ENCODE assay signal across 29 cellular contexts in genomic region chr6:122956376-122956775, GRCh38. TPM values are rescaled to one million over a fixed set of nuclear protein-coding genes. Genes with fewer than 3 reads are reported as not detected.
DNase-seq lines count a peak whose midpoint lies in the region; ATAC-seq, FAIRE-seq and TF ChIP-seq lines count a peak whose summit lies in the region.
"Had no signal": no experiment of that assay in that cellular context is flagged by ENCODE, and none has a peak within 500 bp of the region (broad histone marks: within the 10 kb centered on the region; RNA-seq: fewer than 3 reads in every experiment).

No MANE protein-coding gene starts in this region.

- H3K9me3 ChIP-seq in H9 (ENCODE audit: control insufficient read depth, low read depth, low read length) = no peaks in the 10 kb centered on the region
- H3K9me3 ChIP-seq in GM12878 (replicated peaks; ENCODE audit: control insufficient read depth, insufficient read depth, low read length) = no peaks in the 10 kb centered on the region
- H3K9me3 ChIP-seq: SK-N-SH had no signal

- H2AFZ ChIP-seq in H9 (ENCODE audit: low read length) = no peak overlapping the region
- H2AFZ ChIP-seq in GM12878 (ENCODE audit: control insufficient read depth, low read depth, low read length) = no peak overlapping the region

- no peak overlapping the region for H2BK5ac ChIP-seq in H9 (ENCODE audit: insufficient read length, low read length)

- H4K20me1 ChIP-seq in H9 (ENCODE audit: control insufficient read depth, insufficient read depth, insufficient read length) (no peaks in the 10 kb centered on the region), GM12878 (ENCODE audit: control insufficient read depth, insufficient read depth) (no peaks in the 10 kb centered on the region)
- H4K20me1 ChIP-seq: BLaER1 treated with 17β-estradiol and CSF1 and Interleukin-3, amounts not matched to agents 10 nM and 100 nM had no signal

- FAIRE-seq in GM12878 (lab: Jason Lieb, UNC) = no peak
- FAIRE-seq: GM12891, GM19239, H54, HepG2 had no signal

- TF ChIP-seq EP300 in GM12878 (IDR thresholded peaks at IDR 0.05; ENCODE audit: borderline replicate concordance in 1 of 2, control insufficient read depth in 1 of 2, low read depth in 2 of 2, low read length in 2 of 2) = no peak

- RAD21 ChIA-PET in GM12878 (lab: Charles Lee; ENCODE audit: unreplicated experiment) = interaction anchor here (1.3 kb wide), 1 partner anchor 87 kb away, joined by 5 read pairs; no protein-coding TSS in a partner anchor

- no peak overlapping the region for H2BK12ac ChIP-seq in H9 (ENCODE audit: insufficient read length, low read depth, low read length)

- peak; percentile 3 for DNase-seq in DMS53 (lab: John Stamatoyannopoulos, UW)
- DNase-seq in DMS53 treated with DMSO at 0.1 percent for 48 hours (lab: John Stamatoyannopoulos, UW; ENCODE audit: unreplicated experiment) = no peak
- peak; percentile 34 for DNase-seq in H9
- DNase-seq in GM12878 (ENCODE audit: low read depth, low spot score) = no peak
- no peak for DNase-seq in activated T-helper 1 cell treated with anti-CD3 and anti-CD28 coated beads, Interleukin-12 subunit alpha, Interleukin-12 subunit beta, Interleukin-2, Interleukin-4 antibody, amounts not matched to agents 30 ng/mL and 10 ng/mL and 1 ng/mL, durations not matched to agents 14 hours and 24 hours and 36 hours (ENCODE audit: low spot score)
- DNase-seq in NCI-H1105 treated with DMSO at 0.1 percent for 48 hours (lab: John Stamatoyannopoulos, UW) = no peak
- no peak for DNase-seq in NCI-H510A (lab: John Stamatoyannopoulos, UW)
- no peak for DNase-seq in CD1c-positive myeloid dendritic cell (ENCODE audit: extremely low spot score)
- DNase-seq: ACHN; CD8-positive, alpha-beta T cell; DMS153; GF-D8; KG1; NCI-H1092 treated with DMSO at 0.1 percent for 48 hours; NCI-H146; NCI-H2029 treated with DMSO at 0.1 percent for 48 hours; NCI-H2171 treated with DMSO at 0.1 percent for 48 hours; NCI-H446; NCI-H69; SIG-M5; SK-N-SH; T-helper 2 cell had no signal

- in situ Hi-C loops in GM12878 (cut with MboI) = no loop called here

- H3K18ac ChIP-seq in H9 (ENCODE audit: insufficient read length, low read depth, low read length) = no peak overlapping the region

- peaks cover 9 to 26% of the 10 kb centered on the region in 2 experiments for H3K9me3 Mint-ChIP-seq in H9
- peaks cover 10% of the 10 kb centered on the region for H3K9me3 Mint-ChIP-seq in activated T-helper 1 cell treated with anti-CD3 and anti-CD28 coated beads, Interleukin-12 subunit alpha, Interleukin-12 subunit beta, Interleukin-2, Interleukin-4 antibody, amounts not matched to agents 30 ng/mL and 10 ng/mL and 1 ng/mL, durations not matched to agents 14 hours and 24 hours and 36 hours

- H3K36me3 Mint-ChIP-seq in H9 (ENCODE audit: insufficient read depth in 1 of 3, low read depth in 3 of 3) = peaks cover 0 to 14% (median 2%) of the 10 kb centered on the region in 3 experiments; a peak in 4 of 7 replicates
- no peaks in the 10 kb centered on the region for H3K36me3 Mint-ChIP-seq in activated T-helper 1 cell treated with anti-CD3 and anti-CD28 coated beads, Interleukin-12 subunit alpha, Interleukin-12 subunit beta, Interleukin-2, Interleukin-4 antibody, amounts not matched to agents 30 ng/mL and 10 ng/mL and 1 ng/mL, durations not matched to agents 14 hours and 24 hours and 36 hours (ENCODE audit: low read depth)
- H3K36me3 Mint-ChIP-seq: CD8-positive, alpha-beta T cell had no signal

- H4K5ac ChIP-seq in H9 (ENCODE audit: insufficient read length, low read depth, low read length) = no peak overlapping the region

- H3K4me2 ChIP-seq in H9 (ENCODE audit: insufficient read depth, insufficient read length, low read length) (no peak overlapping the region), GM12878 (ENCODE audit: control insufficient read depth, insufficient read depth) (no peak overlapping the region)
- H3K4me2 ChIP-seq: BLaER1 treated with 17β-estradiol and CSF1 and Interleukin-3, amounts not matched to agents 10 nM and 100 nM; SK-N-SH had no signal

- no peaks in the 10 kb centered on the region for H3K23me2 ChIP-seq in H9 (ENCODE audit: insufficient read length, low read depth, low read length, poor library complexity, severe bottlenecking)

- no peak overlapping the region for H4K91ac ChIP-seq in H9 (ENCODE audit: insufficient read length, low read depth, low read length)

- intact Hi-C loops in GM12878 (cut with micrococcal nuclease; ENCODE audit: unreplicated experiment) = no loop called here
- intact Hi-C loops in activated T-helper 1 cell treated with anti-CD3 and anti-CD28 coated beads, Interleukin-12 subunit alpha, Interleukin-12 subunit beta, Interleukin-2, Interleukin-4 antibody, amounts not matched to agents 30 ng/mL and 10 ng/mL and 1 ng/mL, durations not matched to agents 14 hours and 24 hours and 36 hours (cut with micrococcal nuclease) = no loop called here

- TF ChIP-seq RAD21 in GM12878 (IDR thresholded peaks at IDR 0.05; ENCODE audit: insufficient read depth, low read depth, low read length) = no peak

- H3K14ac ChIP-seq in H9 (ENCODE audit: insufficient read depth, low read length) = no peak overlapping the region

- ATAC-seq in GM12878 = peak; percentile 56
- ATAC-seq: CD8-positive, alpha-beta T cell; HepG2; Panc1 had no signal

- H4K8ac ChIP-seq in H9 (replicated peaks; ENCODE audit: insufficient read length, low read depth, low read length) = no peak overlapping the region

- H3K4me3 Mint-ChIP-seq in H9 = no peak overlapping the region
- no peak overlapping the region for H3K4me3 Mint-ChIP-seq in activated T-helper 1 cell treated with anti-CD3 and anti-CD28 coated beads, Interleukin-12 subunit alpha, Interleukin-12 subunit beta, Interleukin-2, Interleukin-4 antibody, amounts not matched to agents 30 ng/mL and 10 ng/mL and 1 ng/mL, durations not matched to agents 14 hours and 24 hours and 36 hours
- H3K4me3 Mint-ChIP-seq: CD8-positive, alpha-beta T cell had no signal

- no peaks in the 10 kb centered on the region for H3K36me3 ChIP-seq in GM12878 (ENCODE audit: control insufficient read depth in 2 of 2, insufficient read depth in 2 of 2, low read length in 1 of 2)
- H3K36me3 ChIP-seq: BLaER1 treated with 17β-estradiol and CSF1 and Interleukin-3, amounts not matched to agents 10 nM and 100 nM had no signal

- BruUV-seq in GM12878 (replicated peaks; lab: Mats Ljungman, UMichigan) = no TSS peak

- H3K56ac ChIP-seq in H9 (ENCODE audit: insufficient read length, low read depth, low read length) = no peak overlapping the region

- H3K79me2 ChIP-seq in H9 (ENCODE audit: insufficient read depth, low read length) (no peaks in the 10 kb centered on the region), GM12878 (ENCODE audit: control insufficient read depth, insufficient read depth, low read length) (no peaks in the 10 kb centered on the region)

- H3K4me1 Mint-ChIP-seq in H9 = peaks cover 6% of the 10 kb centered on the region in 2 experiments
- no peaks in the 10 kb centered on the region for H3K4me1 Mint-ChIP-seq in activated T-helper 1 cell treated with anti-CD3 and anti-CD28 coated beads, Interleukin-12 subunit alpha, Interleukin-12 subunit beta, Interleukin-2, Interleukin-4 antibody, amounts not matched to agents 30 ng/mL and 10 ng/mL and 1 ng/mL, durations not matched to agents 14 hours and 24 hours and 36 hours (ENCODE audit: low read depth)

- H2BK20ac ChIP-seq in H9 (ENCODE audit: low read depth, low read length, poor library complexity, severe bottlenecking) = no peak overlapping the region

- H3K27ac Mint-ChIP-seq in H9 = no peak overlapping the region
- H3K27ac Mint-ChIP-seq in activated T-helper 1 cell treated with anti-CD3 and anti-CD28 coated beads, Interleukin-12 subunit alpha, Interleukin-12 subunit beta, Interleukin-2, Interleukin-4 antibody, amounts not matched to agents 30 ng/mL and 10 ng/mL and 1 ng/mL, durations not matched to agents 14 hours and 24 hours and 36 hours = no peak overlapping the region
- H3K27ac Mint-ChIP-seq: CD8-positive, alpha-beta T cell had no signal

- no peak overlapping the region for H3K4me3 ChIP-seq in GM12878
- H3K4me3 ChIP-seq: BLaER1 treated with 17β-estradiol and CSF1 and Interleukin-3, amounts not matched to agents 10 nM and 100 nM had no signal

- TF ChIP-seq POLR2A in GM12878 (IDR thresholded peaks at IDR 0.05; ENCODE audit: low read depth, low read length) = no peak

- peak; percentile 35; the same call in 2 of the 3 replicates for TF ChIP-seq CTCF in H9 (conservative IDR thresholded peaks at IDR 0.05)
- no peak for TF ChIP-seq CTCF in GM12878 (IDR thresholded peaks at IDR 0.05 in 2 of 3, conservative IDR thresholded peaks at IDR 0.05 in 1 of 3; ENCODE audit: control insufficient read depth in 2 of 3, extremely low read depth in 1 of 3, insufficient read depth in 1 of 3, low read depth in 3 of 3, low read length in 3 of 3)

- H3K27me3 ChIP-seq in H9 (ENCODE audit: insufficient read depth, low read length) (no peaks in the 10 kb centered on the region), GM12878 (replicated peaks in 1 of 2; ENCODE audit: control insufficient read depth in 2 of 2, insufficient read depth in 2 of 2, low read length in 1 of 2) (no peaks in the 10 kb centered on the region)
- H3K27me3 ChIP-seq: BLaER1 treated with 17β-estradiol and CSF1 and Interleukin-3, amounts not matched to agents 10 nM and 100 nM had no signal

- H3K4ac ChIP-seq in H9 (ENCODE audit: low read depth, low read length) = no peak overlapping the region

- WGBS in H9 (ENCODE audit: extremely low coverage, insufficient read length, low lambda C conversion rate) = no CpG with 5 or more reads among the region's 2 CpGs
- 15% methylated on average over 2 of the region's 2 CpGs for WGBS in GM12878 (ENCODE audit: insufficient coverage, insufficient replicate concordance, low lambda C conversion rate, missing lambda C conversion rate)

- H3K23ac ChIP-seq in H9 (ENCODE audit: insufficient read length, low read depth, low read length) = no peak overlapping the region

- no peak overlapping the region for H2BK120ac ChIP-seq in H9 (ENCODE audit: low read depth, low read length, poor library complexity, severe bottlenecking)

- no peak overlapping the region for H3T11ph ChIP-seq in H9 (ENCODE audit: low read length)

- no peak overlapping the region for H2AK5ac ChIP-seq in H9 (ENCODE audit: insufficient read length, low read length)

- CTCF ChIA-PET in GM12878 (lab: Yijun Ruan, JAX) = interaction anchor here (0.8 to 1.3 kb wide), 4 partner anchors 9 to 87 kb away, joined by 3 to 9 read pairs (median 4); no protein-coding TSS in a partner anchor

- H3K9ac ChIP-seq in H9 (ENCODE audit: extremely low read depth, insufficient read length, low read length) = no peak overlapping the region
- no peak overlapping the region for H3K9ac ChIP-seq in GM12878 (ENCODE audit: control insufficient read depth, insufficient read depth, low read length)
- H3K9ac ChIP-seq: BLaER1 treated with 17β-estradiol and CSF1 and Interleukin-3, amounts not matched to agents 10 nM and 100 nM; SK-N-SH had no signal

- POLR2A ChIA-PET in GM12878 (lab: Charles Lee) = no interaction called here

- no peak overlapping the region for H3K27ac ChIP-seq in H9 (ENCODE audit: insufficient read length, low read depth, low read length)
- H3K27ac ChIP-seq in GM12878 (ENCODE audit: control insufficient read depth, insufficient read depth) = no peak overlapping the region
- H3K27ac ChIP-seq: 22Rv1; BLaER1 treated with 17β-estradiol and CSF1 and Interleukin-3, amounts not matched to agents 10 nM and 100 nM had no signal

- H3K27me3 Mint-ChIP-seq in H9 (ENCODE audit: low read depth) = no peaks in the 10 kb centered on the region; the same call in 1 of the 2 replicates
- H3K27me3 Mint-ChIP-seq in activated T-helper 1 cell treated with anti-CD3 and anti-CD28 coated beads, Interleukin-12 subunit alpha, Interleukin-12 subunit beta, Interleukin-2, Interleukin-4 antibody, amounts not matched to agents 30 ng/mL and 10 ng/mL and 1 ng/mL, durations not matched to agents 14 hours and 24 hours and 36 hours (ENCODE audit: insufficient read depth) = no peaks in the 10 kb centered on the region

- SMC1A ChIA-PET in GM12878 (lab: Charles Lee; ENCODE audit: uncharacterized antibody, unreplicated experiment) = interaction anchor here (0.9 to 2.4 kb wide), 2 partner anchors 85 to 87 kb away, joined by 3 to 7 read pairs; no protein-coding TSS in a partner anchor

- no peaks in the 10 kb centered on the region for H3K4me1 ChIP-seq in H9 (ENCODE audit: insufficient read depth, low read length)
- H3K4me1 ChIP-seq in GM12878 (ENCODE audit: control insufficient read depth, insufficient read depth, low read length) = no peaks in the 10 kb centered on the region
- H3K4me1 ChIP-seq: BLaER1 treated with 17β-estradiol and CSF1 and Interleukin-3, amounts not matched to agents 10 nM and 100 nM had no signal

- H2BK15ac ChIP-seq in H9 (ENCODE audit: low read depth, low read length) = no peak overlapping the region

- H3K79me1 ChIP-seq in H9 (ENCODE audit: insufficient read depth, low read depth, low read length, poor library complexity, severe bottlenecking) = no peaks in the 10 kb centered on the region

RNA-seq across cellular contexts. Expression of gene CLVS2, which starts 39.7 kb away (rescaled TPM):
- 0.15 and 0.26 TPM in 2 replicates for total RNA-seq in H9 (2021)
- total RNA-seq in GM12878 (2013; cell fraction: nucleolus; rRNA removed) = not detected in 2 replicates
- total RNA-seq in GM12878 (2014; rRNA removed) = 0.11 TPM in 1 of 2 replicates, not detected in the other
- total RNA-seq in GM12878 (2014; rRNA removed; fragmentation: Illumina TruSeq; extraction: Trizol) = not detected in 2 replicates
- total RNA-seq in GM12878 (2021) = not detected in 2 replicates
- polyA plus RNA-seq in GM12878 (2011; ENCODE audit: low read depth) = not detected
- not detected in 2 replicates for polyA plus RNA-seq in GM12878 (2011; rRNA removed)
- not detected in 2 replicates for polyA plus RNA-seq in GM12878 (2011; cell fraction: cytosol; rRNA removed)
- not detected in 2 replicates for polyA plus RNA-seq in GM12878 (2011; cell fraction: nucleus; rRNA removed)
- not detected in 2 replicates for polyA plus RNA-seq in GM12878 (2012)
- polyA plus RNA-seq in GM12878 (2014; fragmentation: Illumina TruSeq; extraction: Trizol) = not detected in 2 replicates
- polyA plus RNA-seq in GM12878 (2014; fragmentation: Nextera tagmentation; extraction: Ambion mirVana) = not detected
- not detected in 2 replicates for polyA plus RNA-seq in GM12878 (2014; rRNA removed)
- polyA plus RNA-seq in GM12878 (2016; fragmentation: Nextera tagmentation; extraction: Ambion mirVana) = not detected
- not detected in 2 replicates for polyA minus RNA-seq in GM12878 (2011; rRNA and poly(A)+ RNA removed)
- polyA minus RNA-seq in GM12878 (2011; cell fraction: cytosol; rRNA and poly(A)+ RNA removed) = not detected in 2 replicates
- not detected in 2 replicates for polyA minus RNA-seq in GM12878 (2011; cell fraction: nucleus; rRNA and poly(A)+ RNA removed)
- not detected in 2 replicates for total RNA-seq in activated T-helper 1 cell treated with anti-CD3 and anti-CD28 coated beads, Interleukin-12 subunit alpha, Interleukin-12 subunit beta, Interleukin-2, Interleukin-4 antibody, amounts not matched to agents 30 ng/mL and 10 ng/mL and 1 ng/mL, durations not matched to agents 14 hours and 24 hours and 36 hours
- total RNA-seq: CD8-positive, alpha-beta T cell; HepG2 had no signal
- polyA plus RNA-seq: HepG2 had no signal

Comparison
In these comparisons a context has a peak if more than half of its experiments do, and no peak if none do; other contexts are left out.
1. DNase-seq: peak in DMS53 (single experiment) and H9 (single experiment); none in DMS53 treated with DMSO at 0.1 percent for 48 hours (single experiment), GM12878 (single experiment), activated T-helper 1 cell treated with anti-CD3 and anti-CD28 coated beads, Interleukin-12 subunit alpha, Interleukin-12 subunit beta, Interleukin-2, Interleukin-4 antibody, amounts not matched to agents 30 ng/mL and 10 ng/mL and 1 ng/mL, durations not matched to agents 14 hours and 24 hours and 36 hours (single experiment), NCI-H1105 treated with DMSO at 0.1 percent for 48 hours (single experiment), NCI-H510A (single experiment) and CD1c-positive myeloid dendritic cell (single experiment).